Comparison of ENCODE assay signal across 17 cellular contexts in the genomic region with DNA sequence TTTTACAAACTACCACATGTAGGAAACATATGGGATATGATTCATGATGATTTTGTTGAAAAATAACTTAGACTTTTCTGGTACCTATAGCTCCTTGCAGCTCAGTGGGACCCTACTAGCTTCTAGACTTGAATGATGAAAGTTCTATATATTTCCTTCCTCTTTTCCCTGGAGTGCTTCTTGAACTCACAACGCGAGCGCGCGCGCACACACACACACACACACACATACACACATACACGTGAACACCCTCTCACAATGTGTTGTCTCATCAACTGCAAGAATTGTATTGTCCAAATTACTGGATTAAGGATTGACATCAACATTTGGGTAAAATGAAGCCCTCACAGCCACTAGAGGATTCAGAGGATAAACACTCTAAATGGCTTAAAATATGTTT.
"Had no signal": no experiment of that assay in that cellular context is flagged by ENCODE, and none has a peak within 500 bp of the region (broad histone marks: within the 10 kb centered on the region; RNA-seq: fewer than 3 reads in every experiment).

No MANE protein-coding gene starts in this region.

- H3K36me3 ChIP-seq: colonic mucosa, left ventricle myocardium inferior, tibial artery, uterus had no signal

- ATAC-seq: activated CD8-positive, alpha-beta T cell treated with anti-CD3 and anti-CD28 coated beads, Interleukin-2, amount 10 ng/mL, durations not matched to agents 7 days and 5 days; activated T-cell treated with anti-CD3 and anti-CD28 coated beads, Interleukin-2, amount 50 U/mL, for 72 hours; esophagus mucosa; mucosa of descending colon; naive thymus-derived CD4-positive, alpha-beta T cell; stimulated activated effector memory CD8-positive, alpha-beta T cell treated with anti-CD3 and anti-CD28 coated beads, Interleukin-12 subunit alpha, Interleukin-12 subunit beta, amount 100 ng/mL, for 72 hours; WTC11 had no signal

- DNase-seq: activated CD4-positive, alpha-beta T cell treated with anti-CD3 and anti-CD28 coated beads, Interleukin-2, amount 10 ng/mL, durations not matched to agents 24 days and 14 days; activated CD8-positive, alpha-beta memory T cell treated with anti-CD3 and anti-CD28 coated beads, Interleukin-2, amount 50 U/mL, for 4 hours; activated CD8-positive, alpha-beta T cell treated with anti-CD3 and anti-CD28 coated beads, Interleukin-2, amount 10 ng/mL, durations not matched to agents 7 days and 5 days; activated gamma-delta T cell treated with Interleukin-2 at 50 U/mL for 16 hours; activated T-cell treated with anti-CD3 and anti-CD28 coated beads, Interleukin-2, amount 50 U/mL, for 72 hours; amniotic stem cell; colonic mucosa; left ventricle myocardium inferior; mucosa of descending colon; naive thymus-derived CD4-positive, alpha-beta T cell; retina; stimulated activated CD4-positive, alpha-beta T cell treated with anti-CD3 and anti-CD28 coated beads, Interleukin-12 subunit alpha, Interleukin-12 subunit beta, amount 100 ng/mL, for 4 hours; tibial artery; uterus had no signal

- H3K27me3 ChIP-seq: colonic mucosa, uterus had no signal

- H3K4me3 ChIP-seq: colonic mucosa, left ventricle myocardium inferior, mucosa of descending colon, tibial artery, uterus had no signal

- H3K9me3 ChIP-seq: colonic mucosa, left ventricle myocardium inferior, mucosa of descending colon, tibial artery, uterus had no signal

- H3K27ac ChIP-seq: colonic mucosa, left ventricle myocardium inferior, tibial artery, uterus had no signal

- H3K4me1 ChIP-seq: colonic mucosa, left ventricle myocardium inferior, tibial artery, uterus had no signal
